31 cellular contexts compared by ENCODE assay signal in genomic region chr4:119084503-119084902, GRCh38. TPM values are rescaled to one million over a fixed set of nuclear protein-coding genes. Genes with fewer than 3 reads are reported as not detected.
"Had no signal": no experiment of that assay in that cellular context is flagged by ENCODE, and none has a peak within 500 bp of the region (broad histone marks: within the 10 kb centered on the region; RNA-seq: fewer than 3 reads in every experiment).

No MANE protein-coding gene starts in this region.

- H3K36me3 Mint-ChIP-seq: natural killer cell; stimulated activated naive B cell treated with anti-CD40 and anti-IgM and Interleukin-4, amounts not matched to agents 10 μg/mL and 1 μg/mL and 100 μg/mL, for 72 hours had no signal

- H3K27ac ChIP-seq: colonic mucosa, epithelial cell of prostate, gastrocnemius medialis, heart left ventricle, hepatocyte, ovary, psoas muscle, sigmoid colon, skin epidermis, spleen, thoracic aorta, tibial nerve, upper lobe of left lung, uterus had no signal

- H3K4me2 ChIP-seq: hepatocyte had no signal

- H3K4me1 Mint-ChIP-seq: natural killer cell had no signal

- H3K4me3 ChIP-seq: colonic mucosa, gastrocnemius medialis, heart left ventricle, hepatocyte, lung, ovary, psoas muscle, sigmoid colon, skin epidermis, spleen, thoracic aorta, tibial nerve, upper lobe of left lung, uterus had no signal

- H3K4me1 ChIP-seq: gastrocnemius medialis, psoas muscle, sigmoid colon, spleen, uterus had no signal

- H3K27me3 ChIP-seq: colonic mucosa, gastrocnemius medialis, heart left ventricle, hepatocyte, ovary, sigmoid colon, spleen, tibial nerve, upper lobe of left lung, uterus had no signal

- FAIRE-seq: kidney had no signal

- H2AFZ ChIP-seq: hepatocyte had no signal

- H3K27me3 Mint-ChIP-seq: stimulated activated naive B cell treated with anti-CD40 and anti-IgM and Interleukin-4, amounts not matched to agents 10 μg/mL and 1 μg/mL and 100 μg/mL, for 72 hours; stimulated activated naive CD8-positive, alpha-beta T cell treated with anti-CD3 and anti-CD28 coated beads, Interleukin-15, Interleukin-2, amounts not matched to agents 100 ng/mL and 50 ng/mL, for 24 hours had no signal

- H3K79me2 ChIP-seq: hepatocyte had no signal

- H3K27ac Mint-ChIP-seq: dendritic cell treated with granulocyte-macrophage colony-stimulating factor and Interleukin-4, amounts not matched to agents 40 ng/mL and 50 ng/mL, for 4 days; endodermal cell; natural killer cell; stimulated activated naive B cell treated with anti-CD40 and anti-IgM and Interleukin-4, amounts not matched to agents 10 μg/mL and 1 μg/mL and 100 μg/mL, for 72 hours; stimulated activated naive CD8-positive, alpha-beta T cell treated with anti-CD3 and anti-CD28 coated beads, Interleukin-15, Interleukin-2, amounts not matched to agents 100 ng/mL and 50 ng/mL, for 24 hours had no signal

- H3K9me3 ChIP-seq: colonic mucosa, gastrocnemius medialis, heart left ventricle, ovary, psoas muscle, spleen, thoracic aorta, tibial nerve, upper lobe of left lung, uterus had no signal

- ATAC-seq: esophagus mucosa; gastrocnemius medialis; heart left ventricle; left lobe of liver; natural killer cell; psoas muscle; right cardiac atrium; stimulated activated naive B cell treated with anti-CD40 and anti-IgM and Interleukin-4, amounts not matched to agents 10 μg/mL and 1 μg/mL and 100 μg/mL, for 72 hours had no signal

- H3K9me3 Mint-ChIP-seq: dendritic cell treated with granulocyte-macrophage colony-stimulating factor and Interleukin-4, amounts not matched to agents 40 ng/mL and 50 ng/mL, for 4 days; endodermal cell; stimulated activated naive B cell treated with anti-CD40 and anti-IgM and Interleukin-4, amounts not matched to agents 10 μg/mL and 1 μg/mL and 100 μg/mL, for 72 hours; stimulated activated naive CD8-positive, alpha-beta T cell treated with anti-CD3 and anti-CD28 coated beads, Interleukin-15, Interleukin-2, amounts not matched to agents 100 ng/mL and 50 ng/mL, for 24 hours had no signal

- H3K36me3 ChIP-seq: colonic mucosa, gastrocnemius medialis, heart left ventricle, ovary, sigmoid colon, spleen, thoracic aorta, tibial nerve, upper lobe of left lung, uterus had no signal

- H3K4me3 Mint-ChIP-seq: dendritic cell treated with granulocyte-macrophage colony-stimulating factor and Interleukin-4, amounts not matched to agents 40 ng/mL and 50 ng/mL, for 4 days; endodermal cell; natural killer cell; stimulated activated naive B cell treated with anti-CD40 and anti-IgM and Interleukin-4, amounts not matched to agents 10 μg/mL and 1 μg/mL and 100 μg/mL, for 72 hours; stimulated activated naive CD8-positive, alpha-beta T cell treated with anti-CD3 and anti-CD28 coated beads, Interleukin-15, Interleukin-2, amounts not matched to agents 100 ng/mL and 50 ng/mL, for 24 hours had no signal

- DNase-seq: colonic mucosa; effector CD8-positive, alpha-beta T cell; endodermal cell; foreskin fibroblast; gastrocnemius medialis; heart left ventricle; kidney; mesenchymal stem cell; midbrain; natural killer cell; occipital lobe; ovary; posterior cingulate gyrus; psoas muscle; right cardiac atrium; sigmoid colon; spleen; stimulated activated naive B cell treated with anti-CD40 and anti-IgM and Interleukin-4, amounts not matched to agents 10 μg/mL and 1 μg/mL and 100 μg/mL, for 72 hours; upper lobe of left lung; uterus had no signal

RNA-seq across cellular contexts. Expression of gene MYOZ2, which starts 51.1 kb away (rescaled TPM):
- total RNA-seq: endodermal cell, esophagus mucosa, left lobe of liver, natural killer cell had no signal
- polyA plus RNA-seq: hepatocyte, neural cell had no signal
